Comparison of ENCODE assay signal across 11 cellular contexts in the genomic region with DNA sequence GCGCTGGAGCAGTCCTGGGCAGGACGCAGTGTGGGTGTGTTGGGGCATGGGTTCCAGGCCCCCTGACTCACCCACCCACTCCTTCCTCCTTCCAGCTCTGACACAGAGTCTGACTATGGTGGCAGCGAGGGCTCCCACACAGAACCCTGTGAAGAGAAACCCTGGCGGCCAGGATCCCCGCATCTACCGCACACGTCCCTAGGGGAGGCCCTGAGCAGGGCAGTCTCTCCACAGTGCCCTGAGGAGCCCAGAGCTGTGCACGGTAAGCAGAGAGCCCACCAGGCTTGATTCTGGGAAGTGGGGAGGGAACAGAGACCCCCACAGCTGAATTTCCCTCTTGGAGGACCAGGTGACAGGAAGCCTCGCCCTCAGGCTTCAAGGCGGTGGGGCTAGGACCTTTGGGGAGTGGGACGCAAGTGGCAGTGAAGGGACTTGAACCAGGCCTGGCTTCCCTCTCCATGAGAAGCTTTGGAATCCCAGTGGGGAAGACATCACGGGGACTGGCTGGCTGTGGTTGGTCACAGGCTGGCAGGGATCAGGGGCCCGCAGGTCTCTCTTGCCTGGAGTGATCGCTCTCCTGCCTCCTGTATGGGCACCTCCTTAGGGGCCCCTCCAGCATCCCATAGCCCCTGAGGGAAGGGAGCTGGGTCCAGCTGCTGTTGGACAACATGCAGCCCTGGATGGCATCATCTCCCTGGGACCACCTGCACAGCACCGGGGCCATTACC.
DNase-seq lines count a peak whose midpoint lies in the region; TF ChIP-seq lines count a peak whose summit lies in the region.
"Had no signal": no experiment of that assay in that cellular context is flagged by ENCODE, and none has a peak within 500 bp of the region (broad histone marks: within the 10 kb centered on the region; RNA-seq: fewer than 3 reads in every experiment).

No MANE protein-coding gene starts in this region.

- no peak overlapping the region for H3K4ac ChIP-seq in H9 (ENCODE audit: low read depth, low read length)

- H3K56ac ChIP-seq in H9 (ENCODE audit: insufficient read length, low read depth, low read length) = no peak overlapping the region

- no peak overlapping the region for H4K91ac ChIP-seq in H9 (ENCODE audit: insufficient read length, low read depth, low read length)

- H2AFZ ChIP-seq in H9 (ENCODE audit: low read length) = no peak overlapping the region

- H3K36me3 ChIP-seq in BLaER1 treated with 17β-estradiol and CSF1 and Interleukin-3, amounts not matched to agents 10 nM and 100 nM = no peaks in the 10 kb centered on the region
- H3K36me3 ChIP-seq in skeletal muscle satellite cell (ENCODE audit: insufficient read depth, low read length) (no peaks in the 10 kb centered on the region), MG63 (no peaks in the 10 kb centered on the region), SJCRH30 (no peaks in the 10 kb centered on the region)
- H3K36me3 ChIP-seq: HAP-1, sigmoid colon had no signal

- H2BK12ac ChIP-seq in H9 (ENCODE audit: insufficient read length, low read depth, low read length) = no peak overlapping the region

- no peak overlapping the region for H2BK120ac ChIP-seq in H9 (ENCODE audit: low read depth, low read length, poor library complexity, severe bottlenecking)

- no peak overlapping the region for H2BK15ac ChIP-seq in H9 (ENCODE audit: low read depth, low read length)

- no peaks in the 10 kb centered on the region for H3K79me1 ChIP-seq in H9 (ENCODE audit: insufficient read depth, low read depth, low read length, poor library complexity, severe bottlenecking)

- no CpG with 5 or more reads among the region's 15 CpGs for WGBS in H9 (ENCODE audit: extremely low coverage, insufficient read length, low lambda C conversion rate)

- H3K4me1 Mint-ChIP-seq in H9 = peaks cover 15 to 23% of the 10 kb centered on the region in 2 experiments

- no peaks in the 10 kb centered on the region for H3K36me3 Mint-ChIP-seq in H9 (ENCODE audit: insufficient read depth in 1 of 3, low read depth in 3 of 3)

- H3K9me3 Mint-ChIP-seq in H9 = no peaks in the 10 kb centered on the region

- peaks cover 11 to 31% (median 18%) of the 10 kb centered on the region in 10 experiments for H3K4me1 ChIP-seq in BLaER1 treated with 17β-estradiol and CSF1 and Interleukin-3, amounts not matched to agents 10 nM and 100 nM
- H3K4me1 ChIP-seq in H9 (ENCODE audit: insufficient read depth, low read length) (no peaks in the 10 kb centered on the region), skeletal muscle satellite cell (ENCODE audit: control insufficient read depth, insufficient read depth, low read length) (peaks cover 49% of the 10 kb centered on the region), SJCRH30 (peaks cover 14% of the 10 kb centered on the region)

- H2BK5ac ChIP-seq in H9 (ENCODE audit: insufficient read length, low read length) = no peak overlapping the region

- H3T11ph ChIP-seq in H9 (ENCODE audit: low read length) = no peak overlapping the region

- H2BK20ac ChIP-seq in H9 (ENCODE audit: low read depth, low read length, poor library complexity, severe bottlenecking) = no peak overlapping the region

- H3K4me3 ChIP-seq in BLaER1 treated with 17β-estradiol and CSF1 and Interleukin-3, amounts not matched to agents 10 nM and 100 nM = no peak overlapping the region
- no peak overlapping the region for H3K4me3 ChIP-seq in coronary artery
- H3K4me3 ChIP-seq in skeletal muscle satellite cell (ENCODE audit: low read length) = no peak overlapping the region
- H3K4me3 ChIP-seq in MG63 = no peak overlapping the region
- H3K4me3 ChIP-seq in SJCRH30 = no peak overlapping the region
- H3K4me3 ChIP-seq: HAP-1, sigmoid colon had no signal

- TF ChIP-seq CTCF in H9 (conservative IDR thresholded peaks at IDR 0.05) = no peak
- TF ChIP-seq CTCF in coronary artery (IDR thresholded peaks at IDR 0.05) = no peak

- H4K8ac ChIP-seq in H9 (replicated peaks; ENCODE audit: insufficient read length, low read depth, low read length) = no peak overlapping the region

- no peaks in the 10 kb centered on the region for H3K27me3 ChIP-seq in BLaER1 treated with 17β-estradiol and CSF1 and Interleukin-3, amounts not matched to agents 10 nM and 100 nM
- no peaks in the 10 kb centered on the region for H3K27me3 ChIP-seq in H9 (ENCODE audit: insufficient read depth, low read length)
- no peaks in the 10 kb centered on the region for H3K27me3 ChIP-seq in skeletal muscle satellite cell (ENCODE audit: control insufficient read depth, insufficient read depth, low read length)
- no peaks in the 10 kb centered on the region for H3K27me3 ChIP-seq in MG63
- no peaks in the 10 kb centered on the region for H3K27me3 ChIP-seq in SJCRH30
- H3K27me3 ChIP-seq: sigmoid colon had no signal

- peak; percentile 19 for DNase-seq in H9
- peak; percentile 75 for DNase-seq in coronary artery (ENCODE audit: low spot score)
- no peak for DNase-seq in NCI-H748 (lab: John Stamatoyannopoulos, UW; ENCODE audit: unreplicated experiment)
- no peak for DNase-seq in MG63
- DNase-seq in SJCRH30 = no peak
- no peak for DNase-seq in glomerular visceral epithelial cell (ENCODE audit: extremely low spot score)
- DNase-seq: NCI-H2171 had no signal

- no peaks in the 10 kb centered on the region for H3K79me2 ChIP-seq in H9 (ENCODE audit: insufficient read depth, low read length)

- H3K4me2 ChIP-seq in BLaER1 treated with 17β-estradiol and CSF1 and Interleukin-3, amounts not matched to agents 10 nM and 100 nM = peak overlapping the region; percentile 19 to 60 (median 56)
- H3K4me2 ChIP-seq in H9 (ENCODE audit: insufficient read depth, insufficient read length, low read length) (no peak overlapping the region), skeletal muscle satellite cell (ENCODE audit: low read length) (no peak overlapping the region)

- no peak overlapping the region for H3K4me3 Mint-ChIP-seq in H9

- H4K5ac ChIP-seq in H9 (ENCODE audit: insufficient read length, low read depth, low read length) = no peak overlapping the region

- H3K27ac Mint-ChIP-seq in H9 = no peak overlapping the region

- no peak overlapping the region for H3K23ac ChIP-seq in H9 (ENCODE audit: insufficient read length, low read depth, low read length)

- H3K9me3 ChIP-seq in BLaER1 treated with 17β-estradiol and CSF1 and Interleukin-3, amounts not matched to agents 10 nM and 100 nM (replicated peaks in 1 of 11) = no peaks in the 10 kb centered on the region
- H3K9me3 ChIP-seq in H9 (ENCODE audit: control insufficient read depth, low read depth, low read length) = no peaks in the 10 kb centered on the region
- H3K9me3 ChIP-seq in skeletal muscle satellite cell (replicated peaks; ENCODE audit: low read length) = no peaks in the 10 kb centered on the region
- H3K9me3 ChIP-seq in MG63 = no peaks in the 10 kb centered on the region
- no peaks in the 10 kb centered on the region for H3K9me3 ChIP-seq in SJCRH30 (replicated peaks)
- H3K9me3 ChIP-seq: HAP-1, sigmoid colon had no signal

- peak overlapping the region in 3 of 11 experiments; percentile 18 to 42 (median 26); a peak in 4 of 22 replicates for H3K9ac ChIP-seq in BLaER1 treated with 17β-estradiol and CSF1 and Interleukin-3, amounts not matched to agents 10 nM and 100 nM
- H3K9ac ChIP-seq in H9 (ENCODE audit: extremely low read depth, insufficient read length, low read length) (no peak overlapping the region), skeletal muscle satellite cell (ENCODE audit: low read depth, low read length) (peak overlapping the region; percentile 28)

- H3K23me2 ChIP-seq in H9 (ENCODE audit: insufficient read length, low read depth, low read length, poor library complexity, severe bottlenecking) = no peaks in the 10 kb centered on the region

- H3K27me3 Mint-ChIP-seq in H9 (ENCODE audit: low read depth) = peaks cover 6% of the 10 kb centered on the region

- no peak overlapping the region for H3K14ac ChIP-seq in H9 (ENCODE audit: insufficient read depth, low read length)

- no peak overlapping the region for H2AK5ac ChIP-seq in H9 (ENCODE audit: insufficient read length, low read length)

- H3K27ac ChIP-seq in BLaER1 treated with 17β-estradiol and CSF1 and Interleukin-3, amounts not matched to agents 10 nM and 100 nM = peak overlapping the region in 5 of 11 experiments; percentile 21 to 43 (median 30); a peak in 9 of 22 replicates
- H3K27ac ChIP-seq in H9 (ENCODE audit: insufficient read length, low read depth, low read length) (no peak overlapping the region), coronary artery (peak overlapping the region; percentile 30 to 69), SJCRH30 (no peak overlapping the region)

- no peaks in the 10 kb centered on the region for H4K20me1 ChIP-seq in BLaER1 treated with 17β-estradiol and CSF1 and Interleukin-3, amounts not matched to agents 10 nM and 100 nM
- no peaks in the 10 kb centered on the region for H4K20me1 ChIP-seq in H9 (ENCODE audit: control insufficient read depth, insufficient read depth, insufficient read length)

- H3K18ac ChIP-seq in H9 (ENCODE audit: insufficient read length, low read depth, low read length) = peak overlapping the region; percentile 47

Comparison
In these comparisons a context has a peak if more than half of its experiments do, and no peak if none do; other contexts are left out.
1. H3K27ac ChIP-seq: peak in coronary artery (2 of 2); none in H9 (single experiment) and SJCRH30 (single experiment).
2. H3K4me2 ChIP-seq: peak in BLaER1 treated with 17β-estradiol and CSF1 and Interleukin-3, amounts not matched to agents 10 nM and 100 nM (11 of 11); none in H9 (single experiment) and skeletal muscle satellite cell (single experiment).
3. DNase-seq: peak in H9 (single experiment) and coronary artery (single experiment); none in NCI-H748 (single experiment), MG63 (single experiment), SJCRH30 (0 of 2) and glomerular visceral epithelial cell (single experiment).